Comparison of ENCODE assay signal across 1 cellular context in genomic region chr6:30763618-30764489, GRCh38.
TF ChIP-seq lines count a peak whose summit lies in the region.

No MANE protein-coding gene starts in this region.

TF ChIP-seq in HepG2, 621 proteins besides CTCF, POLR2A, EP300 and RAD21 (continued from another document and continues in another):
- TF ChIP-seq JDP2 (CRISPR knock-in tag; IDR thresholded peaks at IDR 0.05; ENCODE audit: borderline replicate concordance) (peak; percentile 36; the same call in 1 of the 2 replicates), GATA4 (IDR thresholded peaks at IDR 0.05; ENCODE audit: borderline replicate concordance, low read depth) (peak; percentile 90; the same call in 1 of the 2 replicates), PHF21A (CRISPR knock-in tag; IDR thresholded peaks at IDR 0.05) (peak; percentile 88), MAX (IDR thresholded peaks at IDR 0.05) (peak; percentile 55), ZNF543 (CRISPR knock-in tag; IDR thresholded peaks at IDR 0.05) (peak; percentile 77), NR2F1 (CRISPR knock-in tag; IDR thresholded peaks at IDR 0.05) (peak in 1 of 2 experiments; percentile 32; a peak in 2 of 4 replicates), ZNF607 (CRISPR knock-in tag; IDR thresholded peaks at IDR 0.05; ENCODE audit: borderline replicate concordance) (peak; percentile 64; the same call in 1 of the 2 replicates), NR2F6 (IDR thresholded peaks at IDR 0.05) (peak; percentile 88), NR2F6 (CRISPR knock-in tag; IDR thresholded peaks at IDR 0.05) (peak; percentile 88), DPF2 (CRISPR knock-in tag; IDR thresholded peaks at IDR 0.05; ENCODE audit: borderline replicate concordance, low read depth) (peak; percentile 68; the same call in 1 of the 2 replicates), ZSCAN9 (CRISPR knock-in tag; IDR thresholded peaks at IDR 0.05; ENCODE audit: borderline replicate concordance) (peak; percentile 77), HNRNPUL1 (IDR thresholded peaks at IDR 0.05; ENCODE audit: low read depth, low read length) (peak; percentile 84; the same call in 1 of the 2 replicates), HMG20B (CRISPR knock-in tag; conservative IDR thresholded peaks at IDR 0.05) (peak; percentile 87), PRDM15 (CRISPR knock-in tag; IDR thresholded peaks at IDR 0.05) (no peak; the same call in 1 of the 2 replicates), SKIL (CRISPR knock-in tag; IDR thresholded peaks at IDR 0.05; ENCODE audit: borderline replicate concordance) (peak; percentile 95), MAFK (conservative IDR thresholded peaks at IDR 0.05 in 1 of 2, IDR thresholded peaks at IDR 0.05 in 1 of 2; ENCODE audit: low read length in 2 of 2) (peak; percentile 2 to 20; a peak in 1 of 4 replicates), ZNF296 (CRISPR knock-in tag; conservative IDR thresholded peaks at IDR 0.05) (no peak), CREM (IDR thresholded peaks at IDR 0.05) (peak; percentile 82), CREM (CRISPR knock-in tag; IDR thresholded peaks at IDR 0.05) (no peak), HNF1B (CRISPR knock-in tag; IDR thresholded peaks at IDR 0.05) (peak; percentile 100), FOXM1 (CRISPR knock-in tag; IDR thresholded peaks at IDR 0.05) (no peak), NFE2L2 (IDR thresholded peaks at IDR 0.05; ENCODE audit: low read length) (no peak), SRSF9 (IDR thresholded peaks at IDR 0.05; ENCODE audit: borderline replicate concordance, insufficient read depth, low read depth, low read length, poor library complexity, severe bottlenecking) (no peak), U2AF2 (IDR thresholded peaks at IDR 0.05; ENCODE audit: low read depth, low read length) (no peak), SNAPC4 (CRISPR knock-in tag; IDR thresholded peaks at IDR 0.05) (peak; percentile 81; the same call in 1 of the 2 replicates), ZFY (CRISPR knock-in tag; IDR thresholded peaks at IDR 0.05) (peak; percentile 48; the same call in 1 of the 2 replicates), AKAP8 (CRISPR knock-in tag; IDR thresholded peaks at IDR 0.05) (no peak), REPIN1 (CRISPR knock-in tag; IDR thresholded peaks at IDR 0.05; ENCODE audit: borderline replicate concordance, low read depth) (peak; percentile 7; the same call in 1 of the 2 replicates), SATB2 (CRISPR knock-in tag; IDR thresholded peaks at IDR 0.05) (no peak; the same call in none of the 2 replicates), NCOA1 (CRISPR knock-in tag; IDR thresholded peaks at IDR 0.05) (peak; percentile 96; the same call in 1 of the 2 replicates), ATF5 (CRISPR knock-in tag; IDR thresholded peaks at IDR 0.05; ENCODE audit: low read depth) (no peak), GMEB1 (CRISPR knock-in tag; IDR thresholded peaks at IDR 0.05; ENCODE audit: borderline replicate concordance) (peak; percentile 52; the same call in 1 of the 2 replicates), RFXAP (CRISPR knock-in tag; IDR thresholded peaks at IDR 0.05; ENCODE audit: borderline replicate concordance) (0 out of 2 replicates have a peak, but pooled peaks have one; percentile 21), ZSCAN21 (CRISPR knock-in tag; IDR thresholded peaks at IDR 0.05; ENCODE audit: borderline replicate concordance) (peak; percentile 42; the same call in 1 of the 2 replicates), ZFP62 (CRISPR knock-in tag; IDR thresholded peaks at IDR 0.05) (no peak), STAT5B (CRISPR knock-in tag; IDR thresholded peaks at IDR 0.05) (no peak), KLF12 (CRISPR knock-in tag; IDR thresholded peaks at IDR 0.05; ENCODE audit: borderline replicate concordance) (peak; percentile 41; the same call in 1 of the 2 replicates), REXO4 (CRISPR knock-in tag; IDR thresholded peaks at IDR 0.05; ENCODE audit: borderline replicate concordance) (no peak), HMGXB3 (CRISPR knock-in tag; IDR thresholded peaks at IDR 0.05; ENCODE audit: borderline replicate concordance) (peak; percentile 72; the same call in 1 of the 2 replicates), GZF1 (CRISPR knock-in tag; IDR thresholded peaks at IDR 0.05) (no peak)
